In genomic region chr10:24219963-24220362, GRCh38 we compare ENCODE assay signal across 26 cellular contexts. TPM values are rescaled to one million over a fixed set of nuclear protein-coding genes. Genes with fewer than 3 reads are reported as not detected.
"Had no signal": no experiment of that assay in that cellular context is flagged by ENCODE, and none has a peak within 500 bp of the region (broad histone marks: within the 10 kb centered on the region; RNA-seq: fewer than 3 reads in every experiment).

No MANE protein-coding gene starts in this region.

- H3K4me1 Mint-ChIP-seq: activated CD4-positive, alpha-beta T cell treated with anti-CD3 and anti-CD28 coated beads for 36 hours; activated CD4-positive, alpha-beta T cell treated with anti-CD3 and anti-CD28 coated beads, Interleukin-2, amount 10 ng/mL, durations not matched to agents 7 days and 5 days; activated naive CD4-positive, alpha-beta T cell treated with anti-CD3 and anti-CD28 coated beads, Interleukin-2, amount 50 U/mL, for 24 hours; activated naive CD8-positive, alpha-beta T cell treated with anti-CD3 and anti-CD28 coated beads, Interleukin-2, amount 10 ng/mL, durations not matched to agents 7 days and 5 days had no signal

- H3K4me2 ChIP-seq: KMS-11, SK-N-SH had no signal

- H3K27me3 Mint-ChIP-seq: activated CD4-positive, alpha-beta T cell treated with anti-CD3 and anti-CD28 coated beads, Interleukin-2, amount 10 ng/mL, durations not matched to agents 7 days and 5 days; activated naive CD4-positive, alpha-beta T cell treated with anti-CD3 and anti-CD28 coated beads, Interleukin-2, amount 50 U/mL, for 24 hours; activated naive CD8-positive, alpha-beta T cell treated with anti-CD3 and anti-CD28 coated beads, Interleukin-2, amount 10 ng/mL, durations not matched to agents 7 days and 5 days had no signal

- H3K27ac ChIP-seq: ascending aorta, KMS-11, SJSA1 had no signal

- H3K27ac Mint-ChIP-seq: activated CD4-positive, alpha-beta T cell treated with anti-CD3 and anti-CD28 coated beads for 36 hours; activated CD4-positive, alpha-beta T cell treated with anti-CD3 and anti-CD28 coated beads, Interleukin-2, amount 10 ng/mL, durations not matched to agents 7 days and 5 days; activated CD8-positive, alpha-beta T cell treated with anti-CD3 and anti-CD28 coated beads, Interleukin-2, amount 10 ng/mL, durations not matched to agents 7 days and 5 days; activated naive CD4-positive, alpha-beta T cell treated with anti-CD3 and anti-CD28 coated beads, Interleukin-2, amount 50 U/mL, for 24 hours; activated naive CD8-positive, alpha-beta T cell treated with anti-CD3 and anti-CD28 coated beads, Interleukin-2, amount 10 ng/mL, durations not matched to agents 7 days and 5 days; activated T-cell treated with anti-CD3 and anti-CD28 coated beads, Interleukin-2, amount 50 U/mL, for 24 hours; activated T-helper 2 cell treated with anti-CD3 and anti-CD28 coated beads, Interferon-gamma antibody, Interleukin-2, Interleukin-4, amounts not matched to agents 10 μg/mL and 5 μg/mL and 100 μg/mL, durations not matched to agents 14 hours and 24 hours and 36 hours; T-helper 1 cell treated with Interleukin-12 subunit alpha and Interleukin-12 subunit beta and Interleukin-4 antibody, amounts not matched to agents 30 μg/mL and 1 μg/mL, for 36 hours; T-helper 2 cell treated with Interferon-gamma antibody and Interleukin-4, amounts not matched to agents 5 μg/mL and 100 μg/mL, for 36 hours had no signal

- H3K36me3 Mint-ChIP-seq: activated naive CD4-positive, alpha-beta T cell treated with anti-CD3 and anti-CD28 coated beads, Interleukin-2, amount 50 U/mL, for 24 hours; activated naive CD8-positive, alpha-beta T cell treated with anti-CD3 and anti-CD28 coated beads, Interleukin-2, amount 10 ng/mL, durations not matched to agents 7 days and 5 days had no signal

- H3K36me3 ChIP-seq: SJSA1 had no signal

- H3K9ac ChIP-seq: KMS-11, SK-N-SH had no signal

- H3K9me3 Mint-ChIP-seq: activated CD4-positive, alpha-beta T cell treated with anti-CD3 and anti-CD28 coated beads, Interleukin-2, amount 10 ng/mL, durations not matched to agents 7 days and 5 days; activated naive CD4-positive, alpha-beta T cell treated with anti-CD3 and anti-CD28 coated beads, Interleukin-2, amount 50 U/mL, for 24 hours; activated naive CD8-positive, alpha-beta T cell treated with anti-CD3 and anti-CD28 coated beads, Interleukin-2, amount 10 ng/mL, durations not matched to agents 7 days and 5 days; activated T-cell treated with anti-CD3 and anti-CD28 coated beads, Interleukin-2, amount 50 U/mL, for 24 hours; activated T-helper 2 cell treated with anti-CD3 and anti-CD28 coated beads, Interferon-gamma antibody, Interleukin-2, Interleukin-4, amounts not matched to agents 10 μg/mL and 5 μg/mL and 100 μg/mL, durations not matched to agents 14 hours and 24 hours and 36 hours; T-helper 1 cell treated with Interleukin-12 subunit alpha and Interleukin-12 subunit beta and Interleukin-4 antibody, amounts not matched to agents 30 μg/mL and 1 μg/mL, for 36 hours; T-helper 2 cell treated with Interferon-gamma antibody and Interleukin-4, amounts not matched to agents 5 μg/mL and 100 μg/mL, for 36 hours had no signal

- H3K4me3 ChIP-seq: ascending aorta, SJSA1 had no signal

- H3K9me3 ChIP-seq: ascending aorta, SJSA1, SK-N-SH had no signal

- H3K4me3 Mint-ChIP-seq: activated CD4-positive, alpha-beta T cell treated with anti-CD3 and anti-CD28 coated beads for 36 hours; activated CD4-positive, alpha-beta T cell treated with anti-CD3 and anti-CD28 coated beads, Interleukin-2, amount 10 ng/mL, durations not matched to agents 7 days and 5 days; activated CD8-positive, alpha-beta T cell treated with anti-CD3 and anti-CD28 coated beads, Interleukin-2, amount 10 ng/mL, durations not matched to agents 7 days and 5 days; activated naive CD4-positive, alpha-beta T cell treated with anti-CD3 and anti-CD28 coated beads, Interleukin-2, amount 50 U/mL, for 24 hours; activated naive CD8-positive, alpha-beta T cell treated with anti-CD3 and anti-CD28 coated beads, Interleukin-2, amount 10 ng/mL, durations not matched to agents 7 days and 5 days; activated T-cell treated with anti-CD3 and anti-CD28 coated beads, Interleukin-2, amount 50 U/mL, for 24 hours; T-helper 1 cell treated with Interleukin-12 subunit alpha and Interleukin-12 subunit beta and Interleukin-4 antibody, amounts not matched to agents 30 μg/mL and 1 μg/mL, for 36 hours; T-helper 2 cell treated with Interferon-gamma antibody and Interleukin-4, amounts not matched to agents 5 μg/mL and 100 μg/mL, for 36 hours had no signal

- DNase-seq: activated CD4-positive, alpha-beta T cell treated with anti-CD3 and anti-CD28 coated beads for 36 hours; activated CD4-positive, alpha-beta T cell treated with anti-CD3 and anti-CD28 coated beads, Interleukin-2, amount 10 ng/mL, durations not matched to agents 7 days and 5 days; activated CD4-positive, alpha-beta T cell treated with anti-CD3 and anti-CD28 coated beads, Interleukin-2, amount 50 U/mL, for 48 hours; activated CD8-positive, alpha-beta T cell treated with anti-CD3 and anti-CD28 coated beads, Interleukin-2, amount 10 ng/mL, durations not matched to agents 7 days and 5 days; activated gamma-delta T cell; activated naive CD4-positive, alpha-beta T cell treated with Interleukin-2 at 50 U/mL for 16 hours; activated naive CD8-positive, alpha-beta T cell treated with anti-CD3 and anti-CD28 coated beads, Interleukin-2, amount 10 ng/mL, durations not matched to agents 7 days and 5 days; activated T-cell treated with anti-CD3 and anti-CD28 coated beads, Interleukin-2, amount 50 U/mL, for 24 hours; amygdala; NCI-H1105; NCI-H1417 treated with DMSO at 0.1 percent for 48 hours; NCI-H187 treated with DMSO at 0.1 percent for 48 hours; NCI-H2081; NCI-H226; NCI-H524 treated with DMSO at 0.1 percent for 48 hours; SHP77 treated with DMSO at 0.1 percent for 48 hours; SK-N-SH had no signal

- FAIRE-seq: TTC549 had no signal

- H3K27me3 ChIP-seq: ascending aorta, SJSA1 had no signal

- H3K4me1 ChIP-seq: SJSA1 had no signal

- ATAC-seq: activated CD4-positive, alpha-beta T cell treated with anti-CD3 and anti-CD28 coated beads for 36 hours; activated CD8-positive, alpha-beta T cell treated with anti-CD3 and anti-CD28 coated beads, Interleukin-2, amount 10 ng/mL, durations not matched to agents 7 days and 5 days; Panc1 had no signal

RNA-seq across cellular contexts. Expression of gene KIAA1217, which starts 11.0 kb away (rescaled TPM):
- total RNA-seq: activated CD8-positive, alpha-beta T cell treated with anti-CD3 and anti-CD28 coated beads, Interleukin-2, amount 10 ng/mL, durations not matched to agents 7 days and 5 days had no signal
